In the genomic region with DNA sequence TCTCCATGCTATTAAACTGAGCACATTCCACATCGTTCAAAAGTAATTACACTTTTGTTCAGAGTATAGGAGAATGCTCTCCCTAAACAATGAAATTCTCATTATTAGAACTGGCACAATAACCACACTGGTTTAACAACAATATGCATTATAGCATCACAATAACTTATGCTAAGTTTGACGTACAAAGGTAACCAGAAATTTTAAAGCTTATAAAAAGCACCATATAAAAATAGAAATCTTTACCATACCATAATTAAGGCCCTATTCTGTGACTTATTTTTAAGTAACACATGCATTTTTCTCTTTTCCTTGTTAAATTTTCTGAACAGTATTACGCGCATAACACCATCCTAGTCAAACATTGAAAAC, we compare ENCODE assay signal across 24 cellular contexts.
DNase-seq lines count a peak whose midpoint lies in the region; TF ChIP-seq lines count a peak whose summit lies in the region.
"Had no signal": no experiment of that assay in that cellular context is flagged by ENCODE, and none has a peak within 500 bp of the region (broad histone marks: within the 10 kb centered on the region; RNA-seq: fewer than 3 reads in every experiment).

No MANE protein-coding gene starts in this region.

- peaks cover 56% of the 10 kb centered on the region for H3K4me1 Mint-ChIP-seq in brain
- H3K4me1 Mint-ChIP-seq in endothelial cell (ENCODE audit: unreplicated experiment) = peaks cover 36% of the 10 kb centered on the region
- H3K4me1 Mint-ChIP-seq in neural crest cell = peaks cover 58% of the 10 kb centered on the region
- peaks cover 26% of the 10 kb centered on the region for H3K4me1 Mint-ChIP-seq in progenitor cell of endocrine pancreas (ENCODE audit: low read depth)
- H3K4me1 Mint-ChIP-seq: CD14-positive monocyte; CD4-positive, alpha-beta memory T cell; CD4-positive, CD25-positive, alpha-beta regulatory T cell; CD8-positive, alpha-beta memory T cell had no signal

- no peak for DNase-seq in endothelial cell (ENCODE audit: low spot score)
- DNase-seq in neural crest cell (ENCODE audit: low read depth, low spot score) = no peak
- no peak for DNase-seq in progenitor cell of endocrine pancreas (ENCODE audit: low spot score, unreplicated experiment)
- DNase-seq in ureter (ENCODE audit: low spot score) = no peak
- DNase-seq in DMS114 treated with DMSO at 0.1 percent for 48 hours (lab: John Stamatoyannopoulos, UW; ENCODE audit: unreplicated experiment) = no peak
- no peak for DNase-seq in COLO668 (lab: John Stamatoyannopoulos, UW; ENCODE audit: unreplicated experiment)
- DNase-seq in activated CD4-positive, alpha-beta T cell treated with anti-CD3 and anti-CD28 coated beads, Interleukin-2, amount 50 U/mL, for 48 hours = no peak
- DNase-seq: 8988T; ACHN; BE2C; C1 segment of cervical spinal cord; Caco-2; Calu3; CD4-positive, alpha-beta memory T cell; CD4-positive, CD25-positive, alpha-beta regulatory T cell; CD8-positive, alpha-beta memory T cell; DMS153; DMS53; DMS79; DND-41; EL; GDM1 had no signal

- H3K4me3 Mint-ChIP-seq in brain (peak overlapping the region in 2 of 5 experiments; percentile 57 to 60), endothelial cell (ENCODE audit: unreplicated experiment) (no peak overlapping the region), neural crest cell (peak overlapping the region; percentile 45), progenitor cell of endocrine pancreas (ENCODE audit: low read depth) (no peak overlapping the region)
- H3K4me3 Mint-ChIP-seq: CD14-positive monocyte; CD4-positive, alpha-beta memory T cell; CD4-positive, CD25-positive, alpha-beta regulatory T cell; CD8-positive, alpha-beta memory T cell had no signal

- peaks cover 6% of the 10 kb centered on the region for H3K36me3 Mint-ChIP-seq in brain
- peaks cover 10% of the 10 kb centered on the region for H3K36me3 Mint-ChIP-seq in endothelial cell (ENCODE audit: low read depth, unreplicated experiment)
- peaks cover 14% of the 10 kb centered on the region for H3K36me3 Mint-ChIP-seq in neural crest cell (ENCODE audit: low read depth)
- peaks cover 16% of the 10 kb centered on the region for H3K36me3 Mint-ChIP-seq in progenitor cell of endocrine pancreas (ENCODE audit: insufficient read depth)
- H3K36me3 Mint-ChIP-seq: CD14-positive monocyte; CD4-positive, alpha-beta memory T cell; CD4-positive, CD25-positive, alpha-beta regulatory T cell; CD8-positive, alpha-beta memory T cell had no signal

- H3K27ac Mint-ChIP-seq in brain (peak overlapping the region in 3 of 5 experiments; percentile 29 to 72 (median 70)), endothelial cell (ENCODE audit: unreplicated experiment) (peak overlapping the region; percentile 76), neural crest cell (ENCODE audit: unreplicated experiment) (no peak overlapping the region), progenitor cell of endocrine pancreas (peak overlapping the region; percentile 11)
- H3K27ac Mint-ChIP-seq: CD14-positive monocyte; CD4-positive, alpha-beta memory T cell; CD4-positive, CD25-positive, alpha-beta regulatory T cell; CD8-positive, alpha-beta memory T cell had no signal

- H3K9me3 Mint-ChIP-seq in brain (peaks cover 0 to 2% (median 0%) of the 10 kb centered on the region in 5 experiments), endothelial cell (ENCODE audit: unreplicated experiment) (no peaks in the 10 kb centered on the region), neural crest cell (no peaks in the 10 kb centered on the region), progenitor cell of endocrine pancreas (ENCODE audit: low read depth) (peaks cover 4% of the 10 kb centered on the region)

- no peak for TF ChIP-seq CTCF in brain (conservative IDR thresholded peaks at IDR 0.05)
- TF ChIP-seq CTCF in endothelial cell (IDR thresholded peaks at IDR 0.05; ENCODE audit: unreplicated experiment) = no peak
- no peak for TF ChIP-seq CTCF in neural crest cell (conservative IDR thresholded peaks at IDR 0.05)
- no peak for TF ChIP-seq CTCF in progenitor cell of endocrine pancreas (IDR thresholded peaks at IDR 0.05; ENCODE audit: unreplicated experiment)

- no peaks in the 10 kb centered on the region for H3K27me3 Mint-ChIP-seq in brain
- H3K27me3 Mint-ChIP-seq in endothelial cell (ENCODE audit: unreplicated experiment) = peaks cover 4% of the 10 kb centered on the region
- no peaks in the 10 kb centered on the region for H3K27me3 Mint-ChIP-seq in neural crest cell (ENCODE audit: low read depth)
- H3K27me3 Mint-ChIP-seq in progenitor cell of endocrine pancreas = no peaks in the 10 kb centered on the region
- H3K27me3 Mint-ChIP-seq: CD4-positive, alpha-beta memory T cell; CD4-positive, CD25-positive, alpha-beta regulatory T cell; CD8-positive, alpha-beta memory T cell had no signal
